In genomic region chr16:47852991-47853390, GRCh38 we compare ENCODE assay signal across 8 cellular contexts.
"Had no signal": no experiment of that assay in that cellular context is flagged by ENCODE, and none has a peak within 500 bp of the region (broad histone marks: within the 10 kb centered on the region; RNA-seq: fewer than 3 reads in every experiment).

No MANE protein-coding gene starts in this region.

- H3K36me3 ChIP-seq: HAP-1 had no signal

- H3K4me3 ChIP-seq: HAP-1 had no signal

- DNase-seq: GOT3, H7, HFFc6, KBM-7 had no signal

- H3K36me3 Mint-ChIP-seq: IgD-negative memory B cell had no signal

- ATAC-seq: HCT116 had no signal

- H3K27ac Mint-ChIP-seq: HFFc6, IgD-negative memory B cell had no signal

- H3K9me3 ChIP-seq: HAP-1 had no signal

- H3K27ac ChIP-seq: HL-60 had no signal

- H3K4me3 Mint-ChIP-seq: HFFc6, IgD-negative memory B cell had no signal

- H3K27me3 Mint-ChIP-seq: IgD-negative memory B cell had no signal
